In genomic region chr5:32687167-32687831, GRCh38 we compare ENCODE assay signal across 11 cellular contexts. TPM values are rescaled to one million over a fixed set of nuclear protein-coding genes. Genes with fewer than 3 reads are reported as not detected.
DNase-seq lines count a peak whose midpoint lies in the region; ATAC-seq, FAIRE-seq and TF ChIP-seq lines count a peak whose summit lies in the region.
"Had no signal": no experiment of that assay in that cellular context is flagged by ENCODE, and none has a peak within 500 bp of the region (broad histone marks: within the 10 kb centered on the region; RNA-seq: fewer than 3 reads in every experiment).

No MANE protein-coding gene starts in this region.

- DNase-seq in HTR-8/SVneo (ENCODE audit: insufficient read length, low spot score) (no peak), NCI-H446 treated with DMSO at 0.1 percent for 48 hours (lab: John Stamatoyannopoulos, UW) (peak; percentile 49), epithelial cell of proximal tubule (ENCODE audit: low read depth) (peak; percentile 62), osteocyte (ENCODE audit: extremely low spot score, unreplicated experiment) (no peak), NCI-H510A treated with DMSO at 0.1 percent for 48 hours (lab: John Stamatoyannopoulos, UW) (no peak), ecto neural progenitor cell (ENCODE audit: low spot score) (no peak)
- DNase-seq: DMS153 had no signal

- peaks cover 23% of the 10 kb centered on the region for H3K9me3 Mint-ChIP-seq in osteocyte (ENCODE audit: unreplicated experiment)

- TF ChIP-seq CTCF in epithelial cell of proximal tubule (conservative IDR thresholded peaks at IDR 0.05; ENCODE audit: low read depth, low read length): no peak
- no peak for TF ChIP-seq CTCF in osteocyte (IDR thresholded peaks at IDR 0.05)

- H3K4me3 Mint-ChIP-seq in osteocyte (ENCODE audit: unreplicated experiment): no peak overlapping the region

- peak overlapping the region; percentile 43 for H3K27ac Mint-ChIP-seq in osteocyte (ENCODE audit: unreplicated experiment)
- H3K27ac Mint-ChIP-seq: activated T-helper 2 cell treated with anti-CD3 and anti-CD28 coated beads, Interferon-gamma antibody, Interleukin-2, Interleukin-4, amounts not matched to agents 10 μg/mL and 5 μg/mL and 100 μg/mL, durations not matched to agents 14 hours and 24 hours and 36 hours had no signal

- FAIRE-seq in HTR-8/SVneo (lab: Jason Lieb, UNC): peak; percentile 23

- no peaks in the 10 kb centered on the region for H3K36me3 Mint-ChIP-seq in osteocyte (ENCODE audit: unreplicated experiment)

- H3K4me1 Mint-ChIP-seq in osteocyte (ENCODE audit: unreplicated experiment): peaks cover 40% of the 10 kb centered on the region

- ATAC-seq in HG03469 (IDR thresholded peaks at IDR 0.05; ENCODE audit: unreplicated experiment): no peak
- ATAC-seq: activated CD4-positive, CD25-positive, alpha-beta regulatory T cell treated with anti-CD3 and anti-CD28 coated beads, Interleukin-2, amount 50 U/mL, for 24 hours had no signal

- H3K27me3 Mint-ChIP-seq in osteocyte (ENCODE audit: unreplicated experiment): no peaks in the 10 kb centered on the region

- no peak overlapping the region for H3K4me3 ChIP-seq in epithelial cell of proximal tubule (ENCODE audit: low read depth, low read length)
- H3K4me3 ChIP-seq: coronary artery had no signal

RNA-seq across cellular contexts. Expression of gene NPR3, which starts 23.8 kb away (rescaled TPM):
- total RNA-seq in epithelial cell of proximal tubule (0.14 and 0.29 TPM in 2 replicates), osteocyte (92.2 and 97.4 TPM in 2 replicates)
- total RNA-seq: activated T-helper 2 cell treated with anti-CD3 and anti-CD28 coated beads, Interferon-gamma antibody, Interleukin-2, Interleukin-4, amounts not matched to agents 10 μg/mL and 5 μg/mL and 100 μg/mL, durations not matched to agents 14 hours and 24 hours and 36 hours had no signal

Comparison
In these comparisons a context has a peak if more than half of its experiments do, and no peak if none do; other contexts are left out.
1. DNase-seq: peak in NCI-H446 treated with DMSO at 0.1 percent for 48 hours (single experiment) and epithelial cell of proximal tubule (single experiment); none in HTR-8/SVneo (single experiment), osteocyte (single experiment), NCI-H510A treated with DMSO at 0.1 percent for 48 hours (single experiment) and ecto neural progenitor cell (single experiment).
2. RNA of gene NPR3, which starts 23.8 kb away (total RNA-seq): 92.2 to 97.4 TPM in osteocyte; 0.14 to 0.29 TPM in epithelial cell of proximal tubule; every median in the first group is over 10 times any median in the second.